Comparison of ENCODE assay signal across 17 cellular contexts in genomic region chr2:83251473-83251872, GRCh38.
"Had no signal": no experiment of that assay in that cellular context is flagged by ENCODE, and none has a peak within 500 bp of the region (broad histone marks: within the 10 kb centered on the region; RNA-seq: fewer than 3 reads in every experiment).

No MANE protein-coding gene starts in this region.

- ATAC-seq: natural killer cell treated with Interleukin-12 subunit alpha and Interleukin-12 subunit beta and Interleukin-15 and Interleukin-18, amount 100 ng/mL, for 72 hours; pancreas; right cardiac atrium; stimulated activated naive CD8-positive, alpha-beta T cell treated with anti-CD3 and anti-CD28 coated beads, Interleukin-15, Interleukin-2, amounts not matched to agents 100 U/mL and 50 U/mL, for 24 hours had no signal

- H3K4me3 ChIP-seq: dorsolateral prefrontal cortex, left ventricle myocardium inferior, lung, pancreas, smooth muscle cell, suprapubic skin, thyroid gland had no signal

- H3K36me3 ChIP-seq: left ventricle myocardium inferior, pancreas, suprapubic skin, thyroid gland had no signal

- H3K27ac ChIP-seq: dorsolateral prefrontal cortex, left ventricle myocardium inferior, pancreas, suprapubic skin, thyroid gland had no signal

- DNase-seq: cortex of kidney; dorsolateral prefrontal cortex; effector CD8-positive, alpha-beta T cell; immature natural killer cell; left ventricle myocardium inferior; mesenchymal stem cell; midbrain; occipital lobe; pancreas; right cardiac atrium; stimulated activated CD4-positive, alpha-beta T cell treated with anti-CD3 and anti-CD28 coated beads, Interleukin-2, amount 100 ng/mL, for 48 hours; stimulated activated naive CD8-positive, alpha-beta T cell treated with anti-CD3 and anti-CD28 coated beads, Interleukin-15, Interleukin-2, amounts not matched to agents 100 U/mL and 50 U/mL, for 24 hours; thyroid gland had no signal

- H3K27me3 ChIP-seq: dorsolateral prefrontal cortex, pancreas, suprapubic skin, thyroid gland had no signal

- H3K4me1 ChIP-seq: left ventricle myocardium inferior, pancreas, suprapubic skin, thyroid gland had no signal

- H3K9me3 ChIP-seq: pancreas, suprapubic skin, thyroid gland had no signal
